Comparison of ENCODE assay signal across 28 cellular contexts in genomic region chr4:8329560-8329858, GRCh38. TPM values are rescaled to one million over a fixed set of nuclear protein-coding genes. Genes with fewer than 3 reads are reported as not detected.
DNase-seq lines count a peak whose midpoint lies in the region; ATAC-seq and TF ChIP-seq lines count a peak whose summit lies in the region.
"Had no signal": no experiment of that assay in that cellular context is flagged by ENCODE, and none has a peak within 500 bp of the region (broad histone marks: within the 10 kb centered on the region; RNA-seq: fewer than 3 reads in every experiment).

No MANE protein-coding gene starts in this region.

- H3K36me3 ChIP-seq in WERI-Rb-1 = no peaks in the 10 kb centered on the region
- no peaks in the 10 kb centered on the region for H3K36me3 ChIP-seq in osteoblast (ENCODE audit: insufficient read depth, low read length)
- no peaks in the 10 kb centered on the region for H3K36me3 ChIP-seq in suprapubic skin
- no peaks in the 10 kb centered on the region for H3K36me3 ChIP-seq in SK-N-SH (replicated peaks in 1 of 2; ENCODE audit: control insufficient read depth in 1 of 2, insufficient read depth in 2 of 2, low read length in 1 of 2)
- H3K36me3 ChIP-seq in smooth muscle cell (ENCODE audit: low read depth) = no peaks in the 10 kb centered on the region
- H3K36me3 ChIP-seq: BE2C, MG63, SJCRH30 had no signal

- H3K4me3 ChIP-seq in WERI-Rb-1 (ENCODE audit: low read depth, low read length) = no peak overlapping the region
- no peak overlapping the region for H3K4me3 ChIP-seq in osteoblast (ENCODE audit: insufficient read depth, low read length)
- H3K4me3 ChIP-seq in suprapubic skin = no peak overlapping the region
- H3K4me3 ChIP-seq in SK-N-SH (ENCODE audit: low read depth in 2 of 2, low read length in 1 of 2) = no peak overlapping the region
- no peak overlapping the region for H3K4me3 ChIP-seq in smooth muscle cell
- H3K4me3 ChIP-seq: MG63, SJCRH30 had no signal

- no peaks in the 10 kb centered on the region for H3K79me2 ChIP-seq in osteoblast (ENCODE audit: insufficient read depth, low read length)
- no peaks in the 10 kb centered on the region for H3K79me2 ChIP-seq in SK-N-SH (ENCODE audit: insufficient read depth)
- H3K79me2 ChIP-seq in smooth muscle cell (ENCODE audit: low read depth) = no peaks in the 10 kb centered on the region

- intact Hi-C loops in Right ventricle myocardium superior (cut with DNase I) = no loop called here
- intact Hi-C loops in left cardiac atrium (cut with DNase I) = no loop called here

- ATAC-seq in Right ventricle myocardium superior (ENCODE audit: poor library complexity) (no peak), left cardiac atrium (no peak)
- ATAC-seq: PC-3 had no signal

- TF ChIP-seq EP300 in suprapubic skin (IDR thresholded peaks at IDR 0.05) (no peak), SK-N-SH (IDR thresholded peaks at IDR 0.05; ENCODE audit: borderline replicate concordance in 1 of 2, low read depth in 1 of 2, low read length in 1 of 2) (no peak)

- H4K20me1 ChIP-seq in osteoblast (ENCODE audit: insufficient read depth, low read length) = no peaks in the 10 kb centered on the region
- no peaks in the 10 kb centered on the region for H4K20me1 ChIP-seq in SK-N-SH (ENCODE audit: insufficient read depth)
- H4K20me1 ChIP-seq in smooth muscle cell (ENCODE audit: low read depth) = no peaks in the 10 kb centered on the region

- no peak overlapping the region for H3K27ac ChIP-seq in WERI-Rb-1
- no peak overlapping the region for H3K27ac ChIP-seq in osteoblast (ENCODE audit: low read depth, low read length)
- H3K27ac ChIP-seq in suprapubic skin = no peak overlapping the region
- H3K27ac ChIP-seq in SK-N-SH (ENCODE audit: low read depth in 2 of 2, low read length in 1 of 2) = no peak overlapping the region
- H3K27ac ChIP-seq in smooth muscle cell (ENCODE audit: low read depth) = no peak overlapping the region
- H3K27ac ChIP-seq: SJCRH30 had no signal

- no peak overlapping the region for H2AFZ ChIP-seq in osteoblast (ENCODE audit: low read length)
- H2AFZ ChIP-seq in SK-N-SH (ENCODE audit: low read depth) = no peak overlapping the region
- H2AFZ ChIP-seq in smooth muscle cell (ENCODE audit: low read depth) = no peak overlapping the region

- TF ChIP-seq CTCF in WERI-Rb-1 (IDR thresholded peaks at IDR 0.05; ENCODE audit: low read depth, low read length) (no peak), osteoblast (IDR thresholded peaks at IDR 0.05; ENCODE audit: extremely low read depth, low read depth, low read length) (no peak), suprapubic skin (IDR thresholded peaks at IDR 0.05) (no peak), SK-N-SH (IDR thresholded peaks at IDR 0.05) (no peak), smooth muscle cell (IDR thresholded peaks at IDR 0.05; ENCODE audit: borderline replicate concordance, insufficient read depth, poor library complexity, severe bottlenecking) (no peak)

- TF ChIP-seq RAD21 in SK-N-SH (IDR thresholded peaks at IDR 0.05; ENCODE audit: low read length) = no peak

- H3K27me3 ChIP-seq in WERI-Rb-1 (ENCODE audit: insufficient read depth, low read depth, severe bottlenecking) (no peaks in the 10 kb centered on the region), osteoblast (ENCODE audit: insufficient read depth, low read length) (peaks cover under 1% of the 10 kb centered on the region), suprapubic skin (no peaks in the 10 kb centered on the region), SK-N-SH (ENCODE audit: insufficient read depth) (no peaks in the 10 kb centered on the region), smooth muscle cell (ENCODE audit: low read depth) (no peaks in the 10 kb centered on the region)
- H3K27me3 ChIP-seq: BE2C, MG63, SJCRH30 had no signal

- no peak for TF ChIP-seq POLR2A in suprapubic skin (IDR thresholded peaks at IDR 0.05)

- H3K4me1 ChIP-seq in osteoblast (ENCODE audit: insufficient read depth, low read length) (peaks cover 12% of the 10 kb centered on the region), suprapubic skin (peaks cover 3% of the 10 kb centered on the region), SK-N-SH (ENCODE audit: control insufficient read depth in 1 of 2, insufficient read depth in 2 of 2, low read depth in 1 of 2, low read length in 1 of 2) (peaks cover 0 to 13% of the 10 kb centered on the region in 2 experiments; a peak in 1 of 4 replicates), smooth muscle cell (ENCODE audit: low read depth) (no peaks in the 10 kb centered on the region)
- H3K4me1 ChIP-seq: BE2C, SJCRH30 had no signal

- CTCF ChIA-PET in SK-N-SH (lab: Yijun Ruan, JAX) = no interaction called here

- DNase-seq in Right ventricle myocardium superior (peak; percentile 35), left cardiac atrium (no peak), WERI-Rb-1 (peak; percentile 1), osteoblast (ENCODE audit: insufficient read length, low spot score, missing footprints) (peak; percentile 19), suprapubic skin (ENCODE audit: low spot score in 2 of 2) (peak; percentile 49 to 69), SK-N-SH (no peak), smooth muscle cell (lab: John Stamatoyannopoulos, UW; ENCODE audit: unreplicated experiment) (no peak)
- DNase-seq in activated CD4-positive, alpha-beta T cell treated with anti-CD3 and anti-CD28 coated beads for 48 hours = no peak
- DNase-seq: 8988T; ACHN; EL; GDM1; HCEC 1CT; IMR-90; KG1; MG63; NCI-H1105 treated with DMSO at 0.1 percent for 48 hours; NCI-H146; NCI-H1930; NCI-H2107; NCI-H446; NCI-H524 treated with DMSO at 0.1 percent for 48 hours; NCI-H82; NK-92 treated with Interleukin-12 subunit alpha and Interleukin-12 subunit beta, amount 100 ng/mL, for 24 hours; PC-3; SJCRH30 had no signal

- POLR2A ChIA-PET in SK-N-SH (lab: Yijun Ruan, JAX) = no interaction called here

- peaks cover 13% of the 10 kb centered on the region for H3K9me3 ChIP-seq in WERI-Rb-1 (ENCODE audit: severe bottlenecking)
- H3K9me3 ChIP-seq in osteoblast (ENCODE audit: low read depth, low read length) = no peaks in the 10 kb centered on the region
- H3K9me3 ChIP-seq in suprapubic skin = no peaks in the 10 kb centered on the region
- H3K9me3 ChIP-seq in SK-N-SH = no peaks in the 10 kb centered on the region
- no peaks in the 10 kb centered on the region for H3K9me3 ChIP-seq in smooth muscle cell (replicated peaks; ENCODE audit: low read depth)
- H3K9me3 ChIP-seq: BE2C had no signal

- no peak overlapping the region for H3K9ac ChIP-seq in SK-N-SH
- no peak overlapping the region for H3K9ac ChIP-seq in smooth muscle cell (ENCODE audit: low read depth)

- H3K9me2 ChIP-seq in SK-N-SH = no peaks in the 10 kb centered on the region

- no peak overlapping the region for H3K4me2 ChIP-seq in osteoblast (ENCODE audit: insufficient read depth, low read length)
- no peak overlapping the region for H3K4me2 ChIP-seq in SK-N-SH
- H3K4me2 ChIP-seq in smooth muscle cell = no peak overlapping the region

- no peaks in the 10 kb centered on the region for H3F3A ChIP-seq in SK-N-SH (replicated peaks; ENCODE audit: insufficient read depth)
- H3F3A ChIP-seq in smooth muscle cell (ENCODE audit: low read depth) = no peaks in the 10 kb centered on the region

- 81% methylated on average over 6 of the region's 6 CpGs for WGBS in suprapubic skin
- 65% methylated on average over 6 of the region's 6 CpGs for WGBS in SK-N-SH (ENCODE audit: low lambda C conversion rate)
- WGBS in smooth muscle cell (ENCODE audit: low lambda C conversion rate) = 80% methylated on average over 6 of the region's 6 CpGs

TF ChIP-seq in SK-N-SH, 30 proteins besides CTCF, POLR2A, EP300 and RAD21 (continues in another document):
- TF ChIP-seq FOXM1 (IDR thresholded peaks at IDR 0.05; ENCODE audit: low read depth) (no peak), ELF1 (IDR thresholded peaks at IDR 0.05) (no peak), FOSL2 (IDR thresholded peaks at IDR 0.05; ENCODE audit: borderline replicate concordance, low read depth) (no peak)
- TF ChIP-seq, protein P1, sequence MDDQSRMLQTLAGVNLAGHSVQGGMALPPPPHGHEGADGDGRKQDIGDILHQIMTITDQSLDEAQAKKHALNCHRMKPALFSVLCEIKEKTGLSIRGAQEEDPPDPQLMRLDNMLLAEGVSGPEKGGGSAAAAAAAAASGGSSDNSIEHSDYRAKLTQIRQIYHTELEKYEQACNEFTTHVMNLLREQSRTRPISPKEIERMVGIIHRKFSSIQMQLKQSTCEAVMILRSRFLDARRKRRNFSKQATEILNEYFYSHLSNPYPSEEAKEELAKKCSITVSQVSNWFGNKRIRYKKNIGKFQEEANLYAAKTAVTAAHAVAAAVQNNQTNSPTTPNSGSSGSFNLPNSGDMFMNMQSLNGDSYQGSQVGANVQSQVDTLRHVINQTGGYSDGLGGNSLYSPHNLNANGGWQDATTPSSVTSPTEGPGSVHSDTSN (IDR thresholded peaks at IDR 0.05) = no peak
- TF ChIP-seq, protein P2, sequence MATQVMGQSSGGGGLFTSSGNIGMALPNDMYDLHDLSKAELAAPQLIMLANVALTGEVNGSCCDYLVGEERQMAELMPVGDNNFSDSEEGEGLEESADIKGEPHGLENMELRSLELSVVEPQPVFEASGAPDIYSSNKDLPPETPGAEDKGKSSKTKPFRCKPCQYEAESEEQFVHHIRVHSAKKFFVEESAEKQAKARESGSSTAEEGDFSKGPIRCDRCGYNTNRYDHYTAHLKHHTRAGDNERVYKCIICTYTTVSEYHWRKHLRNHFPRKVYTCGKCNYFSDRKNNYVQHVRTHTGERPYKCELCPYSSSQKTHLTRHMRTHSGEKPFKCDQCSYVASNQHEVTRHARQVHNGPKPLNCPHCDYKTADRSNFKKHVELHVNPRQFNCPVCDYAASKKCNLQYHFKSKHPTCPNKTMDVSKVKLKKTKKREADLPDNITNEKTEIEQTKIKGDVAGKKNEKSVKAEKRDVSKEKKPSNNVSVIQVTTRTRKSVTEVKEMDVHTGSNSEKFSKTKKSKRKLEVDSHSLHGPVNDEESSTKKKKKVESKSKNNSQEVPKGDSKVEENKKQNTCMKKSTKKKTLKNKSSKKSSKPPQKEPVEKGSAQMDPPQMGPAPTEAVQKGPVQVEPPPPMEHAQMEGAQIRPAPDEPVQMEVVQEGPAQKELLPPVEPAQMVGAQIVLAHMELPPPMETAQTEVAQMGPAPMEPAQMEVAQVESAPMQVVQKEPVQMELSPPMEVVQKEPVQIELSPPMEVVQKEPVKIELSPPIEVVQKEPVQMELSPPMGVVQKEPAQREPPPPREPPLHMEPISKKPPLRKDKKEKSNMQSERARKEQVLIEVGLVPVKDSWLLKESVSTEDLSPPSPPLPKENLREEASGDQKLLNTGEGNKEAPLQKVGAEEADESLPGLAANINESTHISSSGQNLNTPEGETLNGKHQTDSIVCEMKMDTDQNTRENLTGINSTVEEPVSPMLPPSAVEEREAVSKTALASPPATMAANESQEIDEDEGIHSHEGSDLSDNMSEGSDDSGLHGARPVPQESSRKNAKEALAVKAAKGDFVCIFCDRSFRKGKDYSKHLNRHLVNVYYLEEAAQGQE (IDR thresholded peaks at IDR 0.05; ENCODE audit: low read depth, low read length) = no peak

RNA-seq across cellular contexts. Expression of gene HTRA3, which starts 60.0 kb away (rescaled TPM):
- total RNA-seq in Right ventricle myocardium superior (123 TPM), left cardiac atrium (10 to 100 TPM; 48.5 to 78.2 TPM), osteoblast (4.0 and 11.5 TPM in 2 replicates), suprapubic skin (10 to 100 TPM in 2 of 4 donors, 1 to 10 TPM in 2; 3.3 to 22.5 (median 10.3) TPM), smooth muscle cell (77.7 and 94.9 TPM in 2 replicates)
- polyA plus RNA-seq in SK-N-SH (2012; rRNA removed) (0.05 TPM in 1 of 2 replicates, not detected in the other), smooth muscle cell (189 and 227 TPM in 2 replicates)
- polyA plus RNA-seq in SK-N-SH (2012; cell fraction: cytosol; rRNA removed) = 0.01 and 0.03 TPM in 2 replicates
- polyA plus RNA-seq in SK-N-SH (2012; cell fraction: nucleus; rRNA removed) = 0.04 and 0.05 TPM in 2 replicates
- total RNA-seq: CD4-positive, alpha-beta T cell had no signal

Comparison
In these comparisons a context has a peak if more than half of its experiments do, and no peak if none do; other contexts are left out.
1. DNase-seq: peak in Right ventricle myocardium superior (single experiment), WERI-Rb-1 (single experiment), osteoblast (single experiment) and suprapubic skin (2 of 2); none in left cardiac atrium (single experiment), SK-N-SH (single experiment), smooth muscle cell (single experiment) and activated CD4-positive, alpha-beta T cell treated with anti-CD3 and anti-CD28 coated beads for 48 hours (single experiment).